Comparison of ENCODE assay signal across 25 cellular contexts in genomic region chr3:107204121-107204520, GRCh38.
DNase-seq lines count a peak whose midpoint lies in the region; TF ChIP-seq lines count a peak whose summit lies in the region.
"Had no signal": no experiment of that assay in that cellular context is flagged by ENCODE, and none has a peak within 500 bp of the region (broad histone marks: within the 10 kb centered on the region; RNA-seq: fewer than 3 reads in every experiment).

No MANE protein-coding gene starts in this region.

- H3K4me3 ChIP-seq in LNCaP clone FGC (ENCODE audit: low read depth, low read length): no peak overlapping the region
- H3K4me3 ChIP-seq: A549; BLaER1; BLaER1 treated with 17β-estradiol and CSF1 and Interleukin-3, amounts not matched to agents 10 nM and 100 nM had no signal

- no peak for TF ChIP-seq CTCF in LNCaP clone FGC (IDR thresholded peaks at IDR 0.05; ENCODE audit: control insufficient read depth, extremely low read depth, insufficient read depth)

- DNase-seq in LNCaP clone FGC (ENCODE audit: low read depth) (peak; percentile 95), MV-4-11 (lab: John Stamatoyannopoulos, UW) (no peak)
- DNase-seq: 8988T; ACHN; AML-193; BE2C; C1 segment of cervical spinal cord; Caco-2; Calu3; CD4-positive, alpha-beta memory T cell; CD4-positive, alpha-beta T cell; CD4-positive, CD25-positive, alpha-beta regulatory T cell; CD8-positive, alpha-beta memory T cell; CD8-positive, alpha-beta T cell; COR-L47; DMS 273 treated with DMSO at 0.1 percent for 48 hours; DMS153; DMS53; DMS79; DMS79 treated with DMSO at 0.1 percent for 48 hours; DND-41; EL had no signal
